Comparison of ENCODE assay signal across 2 cellular contexts in genomic region chr17:36464765-36465088, GRCh38.
TF ChIP-seq lines count a peak whose summit lies in the region.

No MANE protein-coding gene starts in this region.

TF ChIP-seq in GM23338, 12 proteins besides CTCF, POLR2A, EP300 and RAD21 (continued from another document):
- TF ChIP-seq REST (IDR thresholded peaks at IDR 0.05; ENCODE audit: unreplicated experiment) (no peak), JUNB (IDR thresholded peaks at IDR 0.05; ENCODE audit: unreplicated experiment) (no peak), ZNF331 (CRISPR knock-in tag; IDR thresholded peaks at IDR 0.05; ENCODE audit: low read depth) (no peak), EZH2phosphoT487 (IDR thresholded peaks at IDR 0.05; ENCODE audit: unreplicated experiment) (no peak), ZNF462 (CRISPR knock-in tag; IDR thresholded peaks at IDR 0.05) (no peak), ETS1 (IDR thresholded peaks at IDR 0.05) (no peak), EZH2 (IDR thresholded peaks at IDR 0.05; ENCODE audit: low read depth, unreplicated experiment) (no peak)

TF ChIP-seq in WTC11, 78 proteins besides CTCF, POLR2A, EP300 and RAD21 (continued from another document):
- no peak for TF ChIP-seq E2F1 (CRISPR knock-in tag; IDR thresholded peaks at IDR 0.05)
